In genomic region chr3:19348929-19349564, GRCh38 we compare ENCODE assay signal across 9 cellular contexts.
DNase-seq lines count a peak whose midpoint lies in the region; ATAC-seq, FAIRE-seq and TF ChIP-seq lines count a peak whose summit lies in the region.
"Had no signal": no experiment of that assay in that cellular context is flagged by ENCODE, and none has a peak within 500 bp of the region (broad histone marks: within the 10 kb centered on the region; RNA-seq: fewer than 3 reads in every experiment).

No MANE protein-coding gene starts in this region.

- H3K27me3 ChIP-seq in GM12878 (replicated peaks in 1 of 2; ENCODE audit: control insufficient read depth in 2 of 2, insufficient read depth in 2 of 2, low read length in 1 of 2) (no peaks in the 10 kb centered on the region), lower lobe of right lung (ENCODE audit: low read depth) (no peaks in the 10 kb centered on the region)

- H3K4me3 ChIP-seq in GM12878 (no peak overlapping the region), lower lobe of right lung (no peak overlapping the region)

- in situ Hi-C loops in KBM-7 (cut with MboI; ENCODE audit: low pct_unique_long_range_greater_than_20kb, low sequenced_read_pairs) (no loop called here), GM12878 (cut with MboI) (loop anchor here (5.0 kb wide), 2 partner anchors 193 to 518 kb away; no protein-coding TSS in a partner anchor)

- BruUV-seq in GM12878 (replicated peaks; lab: Mats Ljungman, UMichigan) = no TSS peak

- H3K27ac ChIP-seq in GM12878 (ENCODE audit: control insufficient read depth, insufficient read depth) (no peak overlapping the region), lower lobe of right lung (no peak overlapping the region)

- H3K4me1 Mint-ChIP-seq in activated T-cell treated with anti-CD3 and anti-CD28 coated beads, Interleukin-2, amount 50 U/mL, for 72 hours (ENCODE audit: low read depth) = no peaks in the 10 kb centered on the region
- peaks cover 5% of the 10 kb centered on the region for H3K4me1 Mint-ChIP-seq in activated T-cell treated with anti-CD3 and anti-CD28 coated beads, Interleukin-2, amount 50 U/mL, for 4 hours (ENCODE audit: low read depth)
- H3K4me1 Mint-ChIP-seq: central memory CD8-positive, alpha-beta T cell had no signal

- peak; percentile 5 to 7 for DNase-seq in activated T-cell treated with anti-CD3 and anti-CD28 coated beads, Interleukin-2, amount 50 U/mL, for 72 hours
- DNase-seq in activated T-cell treated with anti-CD3 and anti-CD28 coated beads, Interleukin-2, amount 50 U/mL, for 4 hours = no peak
- DNase-seq in KBM-7 (peak; percentile 15), GM12878 (ENCODE audit: low read depth, low spot score) (no peak), lower lobe of right lung (no peak), mucosa of gallbladder (ENCODE audit: low spot score) (no peak), NCI-H2081 treated with DMSO at 0.1 percent for 48 hours (lab: John Stamatoyannopoulos, UW) (no peak)

- H3K79me2 ChIP-seq in GM12878 (ENCODE audit: control insufficient read depth, insufficient read depth, low read length) = no peaks in the 10 kb centered on the region

- SMC1A ChIA-PET in GM12878 (lab: Charles Lee; ENCODE audit: uncharacterized antibody, unreplicated experiment) = interaction anchor here (0.8 to 3.3 kb wide), 17 partner anchors 8 to 521 kb away, joined by 3 to 53 read pairs (median 5); no protein-coding TSS in a partner anchor

- H3K27me3 Mint-ChIP-seq in activated T-cell treated with anti-CD3 and anti-CD28 coated beads, Interleukin-2, amount 50 U/mL, for 72 hours (ENCODE audit: low read depth) = no peaks in the 10 kb centered on the region
- no peaks in the 10 kb centered on the region for H3K27me3 Mint-ChIP-seq in activated T-cell treated with anti-CD3 and anti-CD28 coated beads, Interleukin-2, amount 50 U/mL, for 4 hours (ENCODE audit: low read depth)
- H3K27me3 Mint-ChIP-seq: central memory CD8-positive, alpha-beta T cell had no signal

- no peaks in the 10 kb centered on the region for H3K9me3 ChIP-seq in GM12878 (replicated peaks; ENCODE audit: control insufficient read depth, insufficient read depth, low read length)
- no peaks in the 10 kb centered on the region for H3K9me3 ChIP-seq in lower lobe of right lung

- TF ChIP-seq CTCF in GM12878 (IDR thresholded peaks at IDR 0.05 in 2 of 3, conservative IDR thresholded peaks at IDR 0.05 in 1 of 3; ENCODE audit: control insufficient read depth in 2 of 3, extremely low read depth in 1 of 3, insufficient read depth in 1 of 3, low read depth in 3 of 3, low read length in 3 of 3) (peak; percentile 59 to 72 (median 70); a peak in 5 of 6 replicates), lower lobe of right lung (IDR thresholded peaks at IDR 0.05) (peak; percentile 65)

- H3K4me2 ChIP-seq in GM12878 (ENCODE audit: control insufficient read depth, insufficient read depth) = no peak overlapping the region

- no peak overlapping the region for H3K9ac ChIP-seq in GM12878 (ENCODE audit: control insufficient read depth, insufficient read depth, low read length)

- WGBS in GM12878 (ENCODE audit: insufficient coverage, insufficient replicate concordance, low lambda C conversion rate, missing lambda C conversion rate) = under 1% methylated on average over 5 of the region's 5 CpGs

- H2AFZ ChIP-seq in GM12878 (ENCODE audit: control insufficient read depth, low read depth, low read length) = no peak overlapping the region; the same call in 1 of the 2 replicates

- peak; percentile 96 for TF ChIP-seq RAD21 in GM12878 (IDR thresholded peaks at IDR 0.05; ENCODE audit: insufficient read depth, low read depth, low read length)

- H3K36me3 Mint-ChIP-seq in activated T-cell treated with anti-CD3 and anti-CD28 coated beads, Interleukin-2, amount 50 U/mL, for 72 hours (ENCODE audit: insufficient read depth in 2 of 2) = no peaks in the 10 kb centered on the region
- no peaks in the 10 kb centered on the region for H3K36me3 Mint-ChIP-seq in activated T-cell treated with anti-CD3 and anti-CD28 coated beads, Interleukin-2, amount 50 U/mL, for 4 hours (ENCODE audit: insufficient read depth)

- no peak overlapping the region for H3K4me3 Mint-ChIP-seq in activated T-cell treated with anti-CD3 and anti-CD28 coated beads, Interleukin-2, amount 50 U/mL, for 72 hours
- no peak overlapping the region for H3K4me3 Mint-ChIP-seq in activated T-cell treated with anti-CD3 and anti-CD28 coated beads, Interleukin-2, amount 50 U/mL, for 4 hours
- H3K4me3 Mint-ChIP-seq: central memory CD8-positive, alpha-beta T cell had no signal

- H3K9me3 Mint-ChIP-seq in activated T-cell treated with anti-CD3 and anti-CD28 coated beads, Interleukin-2, amount 50 U/mL, for 72 hours = no peaks in the 10 kb centered on the region
- H3K9me3 Mint-ChIP-seq in activated T-cell treated with anti-CD3 and anti-CD28 coated beads, Interleukin-2, amount 50 U/mL, for 4 hours = no peaks in the 10 kb centered on the region
- H3K9me3 Mint-ChIP-seq: central memory CD8-positive, alpha-beta T cell had no signal

- CTCF ChIA-PET in GM12878 (lab: Yijun Ruan, JAX) = interaction anchor here (0.6 to 6.7 kb wide), 35 partner anchors 8 to 991 kb away, joined by 3 to 72 read pairs (median 3); no protein-coding TSS in a partner anchor

- POLR2A ChIA-PET in GM12878 (lab: Charles Lee) = interaction anchor here (0.5 to 1.0 kb wide), 2 partner anchors 447 to 1479 kb away, joined by 3 to 5 read pairs; no protein-coding TSS in a partner anchor

- no peak for TF ChIP-seq POLR2A in GM12878 (IDR thresholded peaks at IDR 0.05; ENCODE audit: low read depth, low read length)

- intact Hi-C loops in GM12878 (cut with micrococcal nuclease; ENCODE audit: unreplicated experiment) (loop anchor here (1.0 to 10.0 kb wide), 4 partner anchors 137 to 517 kb away; no protein-coding TSS in a partner anchor), lower lobe of right lung (cut with DNase I) (no loop called here)

- ATAC-seq in activated T-cell treated with anti-CD3 and anti-CD28 coated beads, Interleukin-2, amount 50 U/mL, for 72 hours (replicated peaks in 1 of 2) = no peak
- ATAC-seq in activated T-cell treated with anti-CD3 and anti-CD28 coated beads, Interleukin-2, amount 50 U/mL, for 4 hours = no peak
- peak; percentile 73 for ATAC-seq in GM21717 (IDR thresholded peaks at IDR 0.05; ENCODE audit: unreplicated experiment)
- peak; percentile 97 for ATAC-seq in GM12878
- ATAC-seq in lower lobe of right lung = peak; percentile 53 to 67

- H3K27ac Mint-ChIP-seq in activated T-cell treated with anti-CD3 and anti-CD28 coated beads, Interleukin-2, amount 50 U/mL, for 72 hours = no peak overlapping the region

- RAD21 ChIA-PET in GM12878 (lab: Charles Lee; ENCODE audit: unreplicated experiment) = interaction anchor here (0.6 to 3.7 kb wide), 9 partner anchors 13 to 521 kb away, joined by 3 to 31 read pairs (median 3); no protein-coding TSS in a partner anchor

- H4K20me1 ChIP-seq in GM12878 (ENCODE audit: control insufficient read depth, insufficient read depth) = no peaks in the 10 kb centered on the region

- peak; percentile 81 for FAIRE-seq in GM12878 (lab: Jason Lieb, UNC)

- peaks cover 14% of the 10 kb centered on the region for H3K4me1 ChIP-seq in GM12878 (ENCODE audit: control insufficient read depth, insufficient read depth, low read length)
- no peaks in the 10 kb centered on the region for H3K4me1 ChIP-seq in lower lobe of right lung

- TF ChIP-seq EP300 in GM12878 (IDR thresholded peaks at IDR 0.05; ENCODE audit: borderline replicate concordance in 1 of 2, control insufficient read depth in 1 of 2, low read depth in 2 of 2, low read length in 2 of 2) = no peak

- H3K36me3 ChIP-seq in GM12878 (ENCODE audit: control insufficient read depth in 2 of 2, insufficient read depth in 2 of 2, low read length in 1 of 2) (no peaks in the 10 kb centered on the region), lower lobe of right lung (no peaks in the 10 kb centered on the region)

TF ChIP-seq in GM12878, 131 proteins besides CTCF, POLR2A, EP300 and RAD21:
- TF ChIP-seq NR2C1 (IDR thresholded peaks at IDR 0.05) = no peak
- peak; percentile 44; the same call in 1 of the 2 replicates for TF ChIP-seq CBX5 (IDR thresholded peaks at IDR 0.05; ENCODE audit: low read depth)
- TF ChIP-seq PKNOX1 (IDR thresholded peaks at IDR 0.05) = no peak
- TF ChIP-seq BHLHE40 (IDR thresholded peaks at IDR 0.05; ENCODE audit: borderline replicate concordance in 1 of 2, low read depth in 2 of 2, low read length in 1 of 2) = no peak
- TF ChIP-seq SMC3 (IDR thresholded peaks at IDR 0.05; ENCODE audit: borderline replicate concordance, low read length) = peak; percentile 79; the same call in 1 of the 2 replicates

Comparison
In these comparisons a context has a peak if more than half of its experiments do, and no peak if none do; other contexts are left out.
1. DNase-seq: peak in activated T-cell treated with anti-CD3 and anti-CD28 coated beads, Interleukin-2, amount 50 U/mL, for 72 hours (2 of 2) and KBM-7 (single experiment); none in activated T-cell treated with anti-CD3 and anti-CD28 coated beads, Interleukin-2, amount 50 U/mL, for 4 hours (single experiment), GM12878 (single experiment), lower lobe of right lung (single experiment), mucosa of gallbladder (single experiment) and NCI-H2081 treated with DMSO at 0.1 percent for 48 hours (single experiment).
2. ATAC-seq: peak in GM21717 (single experiment), GM12878 (single experiment) and lower lobe of right lung (2 of 2); none in activated T-cell treated with anti-CD3 and anti-CD28 coated beads, Interleukin-2, amount 50 U/mL, for 72 hours (0 of 2) and activated T-cell treated with anti-CD3 and anti-CD28 coated beads, Interleukin-2, amount 50 U/mL, for 4 hours (0 of 2).